In genomic region chr3:176994393-176994792, GRCh38 we compare ENCODE assay signal across 29 cellular contexts.
A peak's percentile ranks its signal among the peaks of the same experiment; 100 is the strongest.
DNase-seq lines count a peak whose midpoint lies in the region; ATAC-seq, FAIRE-seq and TF ChIP-seq lines count a peak whose summit lies in the region.
"Had no signal": no experiment of that assay in that cellular context is flagged by ENCODE, and none has a peak within 500 bp of the region (broad histone marks: within the 10 kb centered on the region; RNA-seq: fewer than 3 reads in every experiment).

No MANE protein-coding gene starts in this region.

- H3K23me2 ChIP-seq in H9 (ENCODE audit: insufficient read length, low read depth, low read length, poor library complexity, severe bottlenecking): no peaks in the 10 kb centered on the region
- no peaks in the 10 kb centered on the region for H3K23me2 ChIP-seq in H1 (ENCODE audit: low read depth, low read length)

- H3K27me3 ChIP-seq in H9 (ENCODE audit: insufficient read depth, low read length) (no peaks in the 10 kb centered on the region), H1 (replicated peaks in 1 of 4; ENCODE audit: control insufficient read depth in 3 of 4, extremely low read depth in 1 of 4, insufficient read depth in 3 of 4, low read length in 3 of 4) (no peaks in the 10 kb centered on the region), neural progenitor cell (no peaks in the 10 kb centered on the region)
- H3K27me3 ChIP-seq: BE2C, BLaER1 had no signal

- H3K9ac ChIP-seq in H9 (ENCODE audit: extremely low read depth, insufficient read length, low read length): no peak overlapping the region
- no peak overlapping the region for H3K9ac ChIP-seq in H1 (replicated peaks in 1 of 4; ENCODE audit: extremely low read depth in 1 of 4, low read depth in 3 of 4, low read length in 3 of 4)
- H3K9ac ChIP-seq in neural progenitor cell: no peak overlapping the region
- H3K9ac ChIP-seq: BLaER1 had no signal

- H3K79me2 ChIP-seq in H9 (ENCODE audit: insufficient read depth, low read length) (no peaks in the 10 kb centered on the region), H1 (ENCODE audit: control insufficient read depth in 1 of 2, insufficient read depth in 2 of 2, low read length in 2 of 2) (no peaks in the 10 kb centered on the region), neural progenitor cell (ENCODE audit: low read depth) (no peaks in the 10 kb centered on the region)

- H3K36me3 Mint-ChIP-seq in H9 (ENCODE audit: insufficient read depth in 1 of 3, low read depth in 3 of 3) (peaks cover 0 to 9% (median 4%) of the 10 kb centered on the region in 3 experiments; a peak in 6 of 7 replicates), neural progenitor cell (no peaks in the 10 kb centered on the region)
- H3K36me3 Mint-ChIP-seq: CD14-positive monocyte; CD4-positive, CD25-positive, alpha-beta regulatory T cell had no signal

- H3K56ac ChIP-seq in H9 (ENCODE audit: insufficient read length, low read depth, low read length) (no peak overlapping the region), H1 (replicated peaks; ENCODE audit: insufficient read length, low read depth, low read length) (no peak overlapping the region)

- CTCF ChIA-PET in H1 (lab: Charles Lee; ENCODE audit: partially characterized antibody): interaction anchor here (1.4 kb wide), 1 partner anchor 8 kb away, joined by 4 read pairs; no protein-coding TSS in a partner anchor

- H3K27ac ChIP-seq in H9 (ENCODE audit: insufficient read length, low read depth, low read length) (no peak overlapping the region), H1 (ENCODE audit: low read depth, low read length) (no peak overlapping the region), neural progenitor cell (peak overlapping the region; percentile 23)
- H3K27ac ChIP-seq: BLaER1 had no signal

- H3F3A ChIP-seq in neural progenitor cell (ENCODE audit: low read depth): no peaks in the 10 kb centered on the region

- H3K27ac Mint-ChIP-seq in H9 (peak overlapping the region in 2 of 3 experiments; percentile 56 to 70; a peak in 3 of 7 replicates), neural progenitor cell (no peak overlapping the region)
- H3K27ac Mint-ChIP-seq: CD14-positive monocyte; CD4-positive, alpha-beta memory T cell; CD4-positive, CD25-positive, alpha-beta regulatory T cell; CD8-positive, alpha-beta memory T cell had no signal

- no CpG with 5 or more reads among the region's 1 CpG for WGBS in H9 (ENCODE audit: extremely low coverage, insufficient read length, low lambda C conversion rate)
- 89% methylated on average over 1 of the region's 1 CpG; no CpG with 5 or more reads in 1 of the 2 experiments for WGBS in H1 (ENCODE audit: extremely low coverage in 1 of 2, insufficient coverage in 1 of 2, insufficient read length in 1 of 2, insufficient replicate concordance in 2 of 2, low coverage in 1 of 2, low lambda C conversion rate in 2 of 2, missing lambda C conversion rate in 1 of 2), 2 experiments

- H2BK15ac ChIP-seq in H9 (ENCODE audit: low read depth, low read length): no peak overlapping the region
- no peak overlapping the region for H2BK15ac ChIP-seq in H1 (ENCODE audit: low read length)

- H2BK5ac ChIP-seq in H9 (ENCODE audit: insufficient read length, low read length): no peak overlapping the region
- H2BK5ac ChIP-seq in H1 (ENCODE audit: low read depth, low read length): no peak overlapping the region

- no peak overlapping the region for H4K5ac ChIP-seq in H9 (ENCODE audit: insufficient read length, low read depth, low read length)
- no peak overlapping the region for H4K5ac ChIP-seq in H1 (ENCODE audit: insufficient read length, low read depth, low read length)

- TF ChIP-seq RAD21 in H1 (IDR thresholded peaks at IDR 0.05 in 1 of 2, conservative IDR thresholded peaks at IDR 0.05 in 1 of 2; ENCODE audit: low read depth in 2 of 2, low read length in 2 of 2): no peak

- H4K20me1 ChIP-seq in H9 (ENCODE audit: control insufficient read depth, insufficient read depth, insufficient read length) (no peaks in the 10 kb centered on the region), H1 (replicated peaks in 1 of 2; ENCODE audit: control insufficient read depth in 1 of 2, insufficient read depth in 2 of 2, low read length in 2 of 2) (no peaks in the 10 kb centered on the region), neural progenitor cell (ENCODE audit: low read depth) (no peaks in the 10 kb centered on the region)
- H4K20me1 ChIP-seq: BLaER1 had no signal

- H3K4me3 Mint-ChIP-seq in H9 (no peak overlapping the region), neural progenitor cell (no peak overlapping the region)
- H3K4me3 Mint-ChIP-seq: CD14-positive monocyte; CD4-positive, alpha-beta memory T cell; CD4-positive, CD25-positive, alpha-beta regulatory T cell; CD8-positive, alpha-beta memory T cell had no signal

- H3K79me1 ChIP-seq in H9 (ENCODE audit: insufficient read depth, low read depth, low read length, poor library complexity, severe bottlenecking): no peaks in the 10 kb centered on the region
- no peaks in the 10 kb centered on the region for H3K79me1 ChIP-seq in H1 (ENCODE audit: low read depth, low read length)

- H3K9me3 ChIP-seq in H9 (ENCODE audit: control insufficient read depth, low read depth, low read length): no peaks in the 10 kb centered on the region
- H3K9me3 ChIP-seq in H1 (ENCODE audit: insufficient read depth in 2 of 2, low read depth in 1 of 2, low read length in 1 of 2): peaks cover 0 to 2% of the 10 kb centered on the region in 2 experiments; a peak in 2 of 4 replicates
- no peaks in the 10 kb centered on the region for H3K9me3 ChIP-seq in neural progenitor cell (ENCODE audit: low read depth)
- H3K9me3 ChIP-seq: BE2C had no signal

- H3K36me3 ChIP-seq in H1 (ENCODE audit: control insufficient read depth in 2 of 4, insufficient read depth in 4 of 4, low read length in 3 of 4) (no peaks in the 10 kb centered on the region), neural progenitor cell (no peaks in the 10 kb centered on the region)
- H3K36me3 ChIP-seq: BE2C, BLaER1 had no signal

- no peak overlapping the region for H3K14ac ChIP-seq in H9 (ENCODE audit: insufficient read depth, low read length)
- H3K14ac ChIP-seq in H1 (ENCODE audit: insufficient read length): no peak overlapping the region

- H3K23ac ChIP-seq in H9 (ENCODE audit: insufficient read length, low read depth, low read length) (no peak overlapping the region), H1 (ENCODE audit: insufficient read length) (no peak overlapping the region)

- no peak overlapping the region for H4K91ac ChIP-seq in H9 (ENCODE audit: insufficient read length, low read depth, low read length)
- no peak overlapping the region for H4K91ac ChIP-seq in H1 (replicated peaks; ENCODE audit: insufficient read length, low read length)

- H3K27me3 Mint-ChIP-seq in H9 (ENCODE audit: low read depth) (no peaks in the 10 kb centered on the region), neural progenitor cell (ENCODE audit: insufficient read depth, low read depth) (peaks cover 6% of the 10 kb centered on the region)

- no peak for TF ChIP-seq EP300 in H1 (IDR thresholded peaks at IDR 0.05; ENCODE audit: borderline replicate concordance in 1 of 2, low read depth in 2 of 2, low read length in 2 of 2)

- FAIRE-seq in H1 (lab: Jason Lieb, UNC): no peak
- FAIRE-seq: A204.1, GM12878, GM12892, GM18507 had no signal

- H3K4me3 ChIP-seq in H1 (ENCODE audit: extremely low read depth in 1 of 4, insufficient read depth in 2 of 4, low read depth in 3 of 4, low read length in 4 of 4): no peak overlapping the region
- no peak overlapping the region for H3K4me3 ChIP-seq in neural progenitor cell
- H3K4me3 ChIP-seq: BLaER1, GM12878 had no signal

- H3K18ac ChIP-seq in H9 (ENCODE audit: insufficient read length, low read depth, low read length): no peak overlapping the region
- no peak overlapping the region for H3K18ac ChIP-seq in H1 (ENCODE audit: extremely low read depth, low read length)

- POLR2A ChIA-PET in H1 (lab: Charles Lee; ENCODE audit: partially characterized antibody): no interaction called here

- no peak overlapping the region for H3T11ph ChIP-seq in H9 (ENCODE audit: low read length)

- H2BK20ac ChIP-seq in H9 (ENCODE audit: low read depth, low read length, poor library complexity, severe bottlenecking) (no peak overlapping the region), H1 (ENCODE audit: low read length) (no peak overlapping the region)

- no peak for TF ChIP-seq POLR2A in H1 (IDR thresholded peaks at IDR 0.05; ENCODE audit: control extremely low read depth in 1 of 2, low read depth in 2 of 2, low read length in 2 of 2)

- no peak overlapping the region for H3K4ac ChIP-seq in H9 (ENCODE audit: low read depth, low read length)
- H3K4ac ChIP-seq in H1 (replicated peaks; ENCODE audit: insufficient read length, low read depth, low read length): no peak overlapping the region

- no peak overlapping the region for H2AK5ac ChIP-seq in H9 (ENCODE audit: insufficient read length, low read length)
- H2AK5ac ChIP-seq in H1 (ENCODE audit: low read depth, low read length): no peak overlapping the region

- no peak for TF ChIP-seq CTCF in H9 (conservative IDR thresholded peaks at IDR 0.05)
- no peak for TF ChIP-seq CTCF in H1 (IDR thresholded peaks at IDR 0.05; ENCODE audit: control extremely low read depth in 1 of 3, insufficient read depth in 1 of 3, low read depth in 1 of 3, low read length in 3 of 3)
- no peak for TF ChIP-seq CTCF in neural progenitor cell (IDR thresholded peaks at IDR 0.05)

- no peak overlapping the region for H2BK120ac ChIP-seq in H9 (ENCODE audit: low read depth, low read length, poor library complexity, severe bottlenecking)
- no peak overlapping the region for H2BK120ac ChIP-seq in H1 (replicated peaks; ENCODE audit: low read depth, low read length)

- no peak overlapping the region for H3K4me2 ChIP-seq in H9 (ENCODE audit: insufficient read depth, insufficient read length, low read length)
- no peak overlapping the region; a peak in 1 of 4 replicates for H3K4me2 ChIP-seq in H1 (ENCODE audit: insufficient read depth in 1 of 2, low read depth in 2 of 2, low read length in 2 of 2)
- H3K4me2 ChIP-seq in neural progenitor cell: no peak overlapping the region
- H3K4me2 ChIP-seq: BLaER1 had no signal

- peaks cover 6 to 8% of the 10 kb centered on the region in 2 experiments for H3K9me3 Mint-ChIP-seq in H9
- H3K9me3 Mint-ChIP-seq in neural progenitor cell: peaks cover 4% of the 10 kb centered on the region

- H3K4me1 Mint-ChIP-seq in H9: peaks cover 20 to 21% of the 10 kb centered on the region in 2 experiments
- H3K4me1 Mint-ChIP-seq in neural progenitor cell: peaks cover 4% of the 10 kb centered on the region
- H3K4me1 Mint-ChIP-seq: CD14-positive monocyte; CD4-positive, alpha-beta memory T cell; CD4-positive, CD25-positive, alpha-beta regulatory T cell; CD8-positive, alpha-beta memory T cell had no signal

- H2BK12ac ChIP-seq in H9 (ENCODE audit: insufficient read length, low read depth, low read length) (no peak overlapping the region), H1 (ENCODE audit: low read depth, low read length) (no peak overlapping the region)

- ATAC-seq in left lobe of liver (peak; percentile 34), GM21723 (IDR thresholded peaks at IDR 0.05; ENCODE audit: unreplicated experiment) (no peak)
- ATAC-seq: GM12878 had no signal

- H3K4me1 ChIP-seq in H9 (ENCODE audit: insufficient read depth, low read length) (peaks cover 2% of the 10 kb centered on the region; the same call in 1 of the 2 replicates), H1 (replicated peaks in 1 of 4; ENCODE audit: control insufficient read depth in 3 of 4, insufficient read depth in 4 of 4, low read length in 3 of 4) (peaks cover 0 to 3% (median 0%) of the 10 kb centered on the region in 4 experiments; a peak in 4 of 7 replicates), neural progenitor cell (peaks cover 12% of the 10 kb centered on the region)
- H3K4me1 ChIP-seq: BLaER1 had no signal

- DNase-seq in H9 (no peak), H1 (ENCODE audit: low read depth in 1 of 2, low spot score in 2 of 2) (no peak), left lobe of liver (ENCODE audit: low spot score) (no peak), neural progenitor cell (ENCODE audit: low spot score) (no peak), OCI-M2 (lab: John Stamatoyannopoulos, UW; ENCODE audit: unreplicated experiment) (no peak), NCI-H526 (lab: John Stamatoyannopoulos, UW) (no peak), SHP77 treated with DMSO at 0.1 percent for 48 hours (lab: John Stamatoyannopoulos, UW) (no peak)
- DNase-seq: 8988T; ACHN; BE2C; C1 segment of cervical spinal cord; CD4-positive, alpha-beta memory T cell; CD4-positive, CD25-positive, alpha-beta regulatory T cell; CD8-positive, alpha-beta memory T cell; COR-L47; DMS 273 treated with DMSO at 0.1 percent for 48 hours; DMS153; DMS53; DMS79; DND-41; EL; GDM1 had no signal

- H2AFZ ChIP-seq in H9 (ENCODE audit: low read length) (no peak overlapping the region), H1 (ENCODE audit: low read length) (0 out of 2 replicates have a peak overlapping the region, but pooled peaks have one; percentile 1), neural progenitor cell (replicated peaks) (no peak overlapping the region)

- H4K8ac ChIP-seq in H9 (replicated peaks; ENCODE audit: insufficient read length, low read depth, low read length): no peak overlapping the region
- H4K8ac ChIP-seq in H1 (ENCODE audit: extremely low read depth, insufficient read depth, low read length): no peak overlapping the region
